10 cellular contexts compared by ENCODE assay signal in genomic region chr3:195221015-195221853, GRCh38. TPM values are rescaled to one million over a fixed set of nuclear protein-coding genes. Genes with fewer than 3 reads are reported as not detected.
A peak's percentile ranks its signal among the peaks of the same experiment; 100 is the strongest.
DNase-seq lines count a peak whose midpoint lies in the region; ATAC-seq and TF ChIP-seq lines count a peak whose summit lies in the region.
"Had no signal": no experiment of that assay in that cellular context is flagged by ENCODE, and none has a peak within 500 bp of the region (broad histone marks: within the 10 kb centered on the region; RNA-seq: fewer than 3 reads in every experiment).

No MANE protein-coding gene starts in this region.

- H3K4me1 ChIP-seq in H9 (ENCODE audit: insufficient read depth, low read length) = peaks cover 6% of the 10 kb centered on the region; the same call in 1 of the 2 replicates

- no peak overlapping the region for H2AK5ac ChIP-seq in H9 (ENCODE audit: insufficient read length, low read length)

- H4K5ac ChIP-seq in H9 (ENCODE audit: insufficient read length, low read depth, low read length) = no peak overlapping the region

- no peak overlapping the region for H2BK20ac ChIP-seq in H9 (ENCODE audit: low read depth, low read length, poor library complexity, severe bottlenecking)

- H3K9me3 ChIP-seq in H9 (ENCODE audit: control insufficient read depth, low read depth, low read length) (no peaks in the 10 kb centered on the region), T-helper 17 cell (ENCODE audit: control insufficient read depth, low read length, poor library complexity, severe bottlenecking) (no peaks in the 10 kb centered on the region)

- no peak overlapping the region for H3K56ac ChIP-seq in H9 (ENCODE audit: insufficient read length, low read depth, low read length)

- H2BK15ac ChIP-seq in H9 (ENCODE audit: low read depth, low read length) = no peak overlapping the region

- H3K27ac ChIP-seq in H9 (ENCODE audit: insufficient read length, low read depth, low read length) = no peak overlapping the region
- H3K27ac ChIP-seq: hepatocyte had no signal

- H3K14ac ChIP-seq in H9 (ENCODE audit: insufficient read depth, low read length) = no peak overlapping the region

- H3K79me1 ChIP-seq in H9 (ENCODE audit: insufficient read depth, low read depth, low read length, poor library complexity, severe bottlenecking) = no peaks in the 10 kb centered on the region

- no peaks in the 10 kb centered on the region; the same call in 1 of the 2 replicates for H3K79me2 ChIP-seq in H9 (ENCODE audit: insufficient read depth, low read length)
- H3K79me2 ChIP-seq: hepatocyte had no signal

- no peak overlapping the region; the same call in 1 of the 2 replicates for H3K4ac ChIP-seq in H9 (ENCODE audit: low read depth, low read length)

- H3K9me3 Mint-ChIP-seq in H9 (peaks cover 0 to 3% of the 10 kb centered on the region in 2 experiments; a peak in 2 of 5 replicates), Calu3 (ENCODE audit: low read depth, unreplicated experiment) (no peaks in the 10 kb centered on the region), T-cell (no peaks in the 10 kb centered on the region)
- H3K9me3 Mint-ChIP-seq in stimulated activated naive CD8-positive, alpha-beta T cell treated with anti-CD3 and anti-CD28 coated beads, Interleukin-15, amount 100 ng/mL, for 72 hours = peaks cover 0 to under 1% of the 10 kb centered on the region in 2 donors

- no peak overlapping the region for H3K18ac ChIP-seq in H9 (ENCODE audit: insufficient read length, low read depth, low read length)

- H2BK12ac ChIP-seq in H9 (ENCODE audit: insufficient read length, low read depth, low read length) = no peak overlapping the region

- H3K27me3 Mint-ChIP-seq in H9 (ENCODE audit: low read depth) = no peaks in the 10 kb centered on the region
- H3K27me3 Mint-ChIP-seq in T-helper 17 cell = no peaks in the 10 kb centered on the region
- H3K27me3 Mint-ChIP-seq in stimulated activated naive CD8-positive, alpha-beta T cell treated with anti-CD3 and anti-CD28 coated beads, Interleukin-15, amount 100 ng/mL, for 72 hours = no peaks in the 10 kb centered on the region
- H3K27me3 Mint-ChIP-seq in Calu3 (ENCODE audit: unreplicated experiment) = no peaks in the 10 kb centered on the region
- H3K27me3 Mint-ChIP-seq in T-cell = no peaks in the 10 kb centered on the region

- no CpG with 5 or more reads among the region's 9 CpGs for WGBS in H9 (ENCODE audit: extremely low coverage, insufficient read length, low lambda C conversion rate)

- no peak for ATAC-seq in T-helper 17 cell
- ATAC-seq in left cardiac atrium = peak; percentile 87 to 91
- ATAC-seq in stimulated activated naive CD8-positive, alpha-beta T cell treated with anti-CD3 and anti-CD28 coated beads, Interleukin-15, amount 100 ng/mL, for 72 hours = no peak
- no peak for ATAC-seq in GM18873 (IDR thresholded peaks at IDR 0.05; ENCODE audit: low FRiP score, unreplicated experiment)
- ATAC-seq in HG02642 (IDR thresholded peaks at IDR 0.05; ENCODE audit: poor library complexity, unreplicated experiment) = no peak
- no peak for ATAC-seq in T-cell (replicated peaks in 1 of 4)

- DNase-seq in H9 = no peak
- no peak for DNase-seq in T-helper 17 cell
- peak; percentile 68 for DNase-seq in left cardiac atrium
- no peak for DNase-seq in stimulated activated naive CD8-positive, alpha-beta T cell treated with anti-CD3 and anti-CD28 coated beads, Interleukin-15, amount 100 ng/mL, for 72 hours
- no peak for DNase-seq in Calu3
- DNase-seq in T-cell = no peak
- DNase-seq: NCI-H524 had no signal

- no peaks in the 10 kb centered on the region for H4K20me1 ChIP-seq in H9 (ENCODE audit: control insufficient read depth, insufficient read depth, insufficient read length)

- no peak overlapping the region for H3K9ac ChIP-seq in H9 (ENCODE audit: extremely low read depth, insufficient read length, low read length)

- H3T11ph ChIP-seq in H9 (ENCODE audit: low read length) = no peak overlapping the region

- no peak overlapping the region for H2BK120ac ChIP-seq in H9 (ENCODE audit: low read depth, low read length, poor library complexity, severe bottlenecking)

- H3K23ac ChIP-seq in H9 (ENCODE audit: insufficient read length, low read depth, low read length) = no peak overlapping the region

- no TSS peak for BruUV-seq in Calu3 (replicated peaks; lab: Mats Ljungman, UMichigan)

- POLR2A ChIA-PET in T-cell (lab: Charles Lee) = no interaction called here

- no peak overlapping the region for H4K91ac ChIP-seq in H9 (ENCODE audit: insufficient read length, low read depth, low read length)

- H2BK5ac ChIP-seq in H9 (ENCODE audit: insufficient read length, low read length) = no peak overlapping the region

- H3K4me3 Mint-ChIP-seq in H9 (no peak overlapping the region), T-helper 17 cell (no peak overlapping the region), Calu3 (ENCODE audit: low read depth, unreplicated experiment) (no peak overlapping the region), T-cell (no peak overlapping the region)
- no peak overlapping the region for H3K4me3 Mint-ChIP-seq in stimulated activated naive CD8-positive, alpha-beta T cell treated with anti-CD3 and anti-CD28 coated beads, Interleukin-15, amount 100 ng/mL, for 72 hours

- intact Hi-C loops in left cardiac atrium (cut with DNase I) (no loop called here), Calu3 (cut with micrococcal nuclease; ENCODE audit: unreplicated experiment) (no loop called here)

- TF ChIP-seq CTCF in H9 (conservative IDR thresholded peaks at IDR 0.05) (no peak), Calu3 (IDR thresholded peaks at IDR 0.05; ENCODE audit: unreplicated experiment) (no peak)

- H3K36me3 Mint-ChIP-seq in H9 (ENCODE audit: insufficient read depth in 1 of 3, low read depth in 3 of 3) = peaks cover 10 to 22% (median 12%) of the 10 kb centered on the region in 3 experiments; a peak in 6 of 7 replicates
- no peaks in the 10 kb centered on the region for H3K36me3 Mint-ChIP-seq in T-helper 17 cell (ENCODE audit: low read depth)
- no peaks in the 10 kb centered on the region for H3K36me3 Mint-ChIP-seq in Calu3 (ENCODE audit: insufficient read depth, unreplicated experiment)
- H3K36me3 Mint-ChIP-seq in T-cell = peaks cover 33% of the 10 kb centered on the region

- no peak overlapping the region for H4K8ac ChIP-seq in H9 (replicated peaks; ENCODE audit: insufficient read length, low read depth, low read length)

- no peak overlapping the region for H3K4me2 ChIP-seq in H9 (ENCODE audit: insufficient read depth, insufficient read length, low read length)
- H3K4me2 ChIP-seq: hepatocyte had no signal

- CTCF ChIA-PET in Calu3 (lab: Charles Lee) (interaction anchor here (0.6 to 2.6 kb wide), 2 partner anchors 11 to 192 kb away, joined by 4 to 9 read pairs; no protein-coding TSS in a partner anchor), T-cell (lab: Charles Lee) (interaction anchor here in 1 of 2 donors (0.6 kb wide), 1 partner anchor 17 kb away, joined by 3 read pairs; no protein-coding TSS in a partner anchor)

- H2AFZ ChIP-seq in H9 (ENCODE audit: low read length) = no peak overlapping the region
- H2AFZ ChIP-seq: hepatocyte had no signal

- no peaks in the 10 kb centered on the region for H3K23me2 ChIP-seq in H9 (ENCODE audit: insufficient read length, low read depth, low read length, poor library complexity, severe bottlenecking)

- peaks cover 33 to 40% of the 10 kb centered on the region in 2 experiments for H3K4me1 Mint-ChIP-seq in H9
- peaks cover 9% of the 10 kb centered on the region for H3K4me1 Mint-ChIP-seq in T-helper 17 cell
- H3K4me1 Mint-ChIP-seq in stimulated activated naive CD8-positive, alpha-beta T cell treated with anti-CD3 and anti-CD28 coated beads, Interleukin-15, amount 100 ng/mL, for 72 hours = peaks cover 25% of the 10 kb centered on the region
- H3K4me1 Mint-ChIP-seq in Calu3 (ENCODE audit: low read depth, unreplicated experiment) = no peaks in the 10 kb centered on the region
- peaks cover 0 to 1% (median 0%) of the 10 kb centered on the region in 3 donors for H3K4me1 Mint-ChIP-seq in T-cell

- H3K27ac Mint-ChIP-seq in H9 (peak overlapping the region; percentile 35 to 75 (median 63); a peak in 6 of 7 replicates), T-helper 17 cell (peak overlapping the region; percentile 29), Calu3 (ENCODE audit: unreplicated experiment) (no peak overlapping the region), T-cell (no peak overlapping the region)
- peak overlapping the region; percentile 54 to 72 for H3K27ac Mint-ChIP-seq in stimulated activated naive CD8-positive, alpha-beta T cell treated with anti-CD3 and anti-CD28 coated beads, Interleukin-15, amount 100 ng/mL, for 72 hours

- H3K27me3 ChIP-seq in H9 (ENCODE audit: insufficient read depth, low read length) = no peaks in the 10 kb centered on the region
- H3K27me3 ChIP-seq: hepatocyte had no signal

RNA-seq across cellular contexts. Expression of gene XXYLT1, which starts 49.7 kb away (rescaled TPM):
- 22.7 and 23.0 TPM in 2 replicates for total RNA-seq in H9 (2021)
- 1 to 10 TPM; 7.6 to 7.7 TPM for total RNA-seq in T-helper 17 cell
- 1 to 10 TPM; 4.2 to 8.8 TPM for total RNA-seq in left cardiac atrium
- 25.9 and 29.2 TPM in 2 replicates for total RNA-seq in Calu3 (2022)
- 1 to 10 TPM; 4.6 to 9.1 (median 5.7) TPM for total RNA-seq in T-cell

Comparison
In these comparisons a context has a peak if more than half of its experiments do, and no peak if none do; other contexts are left out.
1. H3K27ac Mint-ChIP-seq: peak in H9 (3 of 3), T-helper 17 cell (single experiment) and stimulated activated naive CD8-positive, alpha-beta T cell treated with anti-CD3 and anti-CD28 coated beads, Interleukin-15, amount 100 ng/mL, for 72 hours (2 of 2); none in Calu3 (single experiment) and T-cell (0 of 2).
2. ATAC-seq: peak in left cardiac atrium (2 of 2); none in T-helper 17 cell (single experiment), stimulated activated naive CD8-positive, alpha-beta T cell treated with anti-CD3 and anti-CD28 coated beads, Interleukin-15, amount 100 ng/mL, for 72 hours (single experiment), GM18873 (single experiment), HG02642 (single experiment) and T-cell (0 of 4).